Comparison of ENCODE assay signal across 14 cellular contexts in genomic region chr1:34796990-34797389, GRCh38. TPM values are rescaled to one million over a fixed set of nuclear protein-coding genes. Genes with fewer than 3 reads are reported as not detected.
DNase-seq lines count a peak whose midpoint lies in the region; ATAC-seq and TF ChIP-seq lines count a peak whose summit lies in the region.
"Had no signal": no experiment of that assay in that cellular context is flagged by ENCODE, and none has a peak within 500 bp of the region (broad histone marks: within the 10 kb centered on the region; RNA-seq: fewer than 3 reads in every experiment).

No MANE protein-coding gene starts in this region.

- no peak overlapping the region for H2AFZ ChIP-seq in parathyroid adenoma

- no peaks in the 10 kb centered on the region for H3K79me2 ChIP-seq in parathyroid adenoma

- TF ChIP-seq CTCF in parathyroid adenoma (IDR thresholded peaks at IDR 0.05): no peak
- TF ChIP-seq CTCF in foreskin fibroblast (IDR thresholded peaks at IDR 0.05; ENCODE audit: low read depth, low read length): no peak

- H3K36me3 ChIP-seq in parathyroid adenoma (ENCODE audit: control insufficient read depth, insufficient read depth, low read length): no peaks in the 10 kb centered on the region
- H3K36me3 ChIP-seq: thoracic aorta had no signal

- no peak overlapping the region for H3K27ac ChIP-seq in parathyroid adenoma
- H3K27ac ChIP-seq: thoracic aorta had no signal

- no peaks in the 10 kb centered on the region for H3K4me1 ChIP-seq in parathyroid adenoma

- ATAC-seq in GM18520 (IDR thresholded peaks at IDR 0.05; ENCODE audit: unreplicated experiment) (peak; percentile 74), GM19468 (IDR thresholded peaks at IDR 0.05; ENCODE audit: extremely low read depth, unreplicated experiment) (peak; percentile 68), HG03442 (IDR thresholded peaks at IDR 0.05; ENCODE audit: unreplicated experiment) (peak; percentile 72)
- ATAC-seq: left lobe of liver had no signal

- H3K4me3 ChIP-seq in parathyroid adenoma (ENCODE audit: low read depth, low read length) (peak overlapping the region; percentile 16), foreskin fibroblast (ENCODE audit: low read depth in 1 of 2, low read length in 2 of 2) (no peak overlapping the region)

- DNase-seq in foreskin fibroblast: no peak
- no peak for DNase-seq in dermis blood vessel endothelial cell
- no peak for DNase-seq in activated CD8-positive, alpha-beta memory T cell treated with anti-CD3 and anti-CD28 coated beads for 24 hours
- DNase-seq: CD4-positive, CD25-positive, alpha-beta regulatory T cell; effector memory CD4-positive, alpha-beta T cell; SHP77 had no signal

- no peak overlapping the region for H3K9ac ChIP-seq in parathyroid adenoma

- H3K9me3 ChIP-seq in parathyroid adenoma (ENCODE audit: control insufficient read depth, low read length): no peaks in the 10 kb centered on the region
- H3K9me3 ChIP-seq: thoracic aorta had no signal

- H3K4me2 ChIP-seq in parathyroid adenoma (ENCODE audit: low read length): no peak overlapping the region

- H3K27me3 ChIP-seq in parathyroid adenoma (ENCODE audit: control insufficient read depth, insufficient read depth, low read length): no peaks in the 10 kb centered on the region

RNA-seq across cellular contexts. Expression of gene GJA4, which starts 4.2 kb away (rescaled TPM):
- total RNA-seq in dermis blood vessel endothelial cell: 54.3 and 61.8 TPM in 2 replicates
- total RNA-seq: CD4-positive, CD25-positive, alpha-beta regulatory T cell; G401 had no signal

RNA-seq across cellular contexts. Expression of gene GJB3, which starts 16.0 kb away (rescaled TPM):
- total RNA-seq in dermis blood vessel endothelial cell: 0.05 and 0.17 TPM in 2 replicates
- total RNA-seq: CD4-positive, CD25-positive, alpha-beta regulatory T cell; G401 had no signal

RNA-seq across cellular contexts. Expression of gene GJB4, which starts 37.5 kb away (rescaled TPM):
- 0.05 TPM in 1 of 2 replicates, not detected in the other for total RNA-seq in dermis blood vessel endothelial cell
- total RNA-seq: CD4-positive, CD25-positive, alpha-beta regulatory T cell; G401; glomerular endothelial cell; left lobe of liver; thoracic aorta had no signal

RNA-seq across cellular contexts. Expression of gene GJB5, which starts 42.1 kb away (rescaled TPM):
- total RNA-seq in dermis blood vessel endothelial cell: 0.17 TPM in 1 of 2 replicates, not detected in the other
- total RNA-seq: CD4-positive, CD25-positive, alpha-beta regulatory T cell; glomerular endothelial cell; left lobe of liver; thoracic aorta had no signal
